18 cellular contexts compared by ENCODE assay signal in genomic region chr21:39972471-39972870, GRCh38.
DNase-seq lines count a peak whose midpoint lies in the region; ATAC-seq, FAIRE-seq and TF ChIP-seq lines count a peak whose summit lies in the region.
"Had no signal": no experiment of that assay in that cellular context is flagged by ENCODE, and none has a peak within 500 bp of the region (broad histone marks: within the 10 kb centered on the region; RNA-seq: fewer than 3 reads in every experiment).

No MANE protein-coding gene starts in this region.

- intact Hi-C loops in mucosa of descending colon (cut with DNase I, micrococcal nuclease) = no loop called here

- no peak for FAIRE-seq in small intestine (lab: Jason Lieb, UNC)
- FAIRE-seq: GM12878, GM18507, HepG2, HTR-8/SVneo had no signal

- ATAC-seq in gastroesophageal sphincter (no peak), GM19023 (IDR thresholded peaks at IDR 0.05; ENCODE audit: unreplicated experiment) (no peak), mucosa of descending colon (no peak)
- ATAC-seq: GM12878, HepG2 had no signal

- peaks cover 16% of the 10 kb centered on the region for H3K9me3 Mint-ChIP-seq in mesothelial cell of epicardium

- H3K4me1 ChIP-seq in small intestine (ENCODE audit: control insufficient read depth in 2 of 2, insufficient read depth in 1 of 2, low read depth in 1 of 2, low read length in 1 of 2) = no peaks in the 10 kb centered on the region
- H3K4me1 ChIP-seq in gastroesophageal sphincter = peaks cover 0 to 14% (median 0%) of the 10 kb centered on the region in 3 donors
- H3K4me1 ChIP-seq in mucosa of descending colon (ENCODE audit: low read depth) = no peaks in the 10 kb centered on the region

- no peaks in the 10 kb centered on the region for H3K27me3 Mint-ChIP-seq in mesothelial cell of epicardium (ENCODE audit: low read depth)

- DNase-seq in NCI-H510A treated with DMSO at 0.1 percent for 48 hours (lab: John Stamatoyannopoulos, UW) (peak; percentile 7), NCI-H510A (lab: John Stamatoyannopoulos, UW) (no peak), mesothelial cell of epicardium (ENCODE audit: low spot score in 2 of 2, unreplicated experiment in 2 of 2) (no peak), small intestine (peak; percentile 9), mucosa of descending colon (no peak)
- DNase-seq: 8988T; AML-193; CD8-positive, alpha-beta memory T cell; DMS79; GOT3; H9 had no signal

- peaks cover 25% of the 10 kb centered on the region for H3K4me1 Mint-ChIP-seq in mesothelial cell of epicardium
- H3K4me1 Mint-ChIP-seq: CD8-positive, alpha-beta memory T cell; H9 had no signal

- TF ChIP-seq CTCF in mesothelial cell of epicardium (IDR thresholded peaks at IDR 0.05; ENCODE audit: unreplicated experiment) = no peak
- TF ChIP-seq CTCF in gastroesophageal sphincter (IDR thresholded peaks at IDR 0.05) = no peak
- TF ChIP-seq CTCF in mucosa of descending colon (IDR thresholded peaks at IDR 0.05) = no peak

- H3K36me3 ChIP-seq in small intestine (ENCODE audit: control insufficient read depth in 2 of 2, insufficient read depth in 2 of 2, low read length in 2 of 2) = no peaks in the 10 kb centered on the region
- H3K36me3 ChIP-seq in gastroesophageal sphincter = no peaks in the 10 kb centered on the region
- H3K36me3 ChIP-seq in mucosa of descending colon (ENCODE audit: low read depth) = no peaks in the 10 kb centered on the region
- H3K36me3 ChIP-seq: BLaER1 had no signal

- no peak for TF ChIP-seq EP300 in gastroesophageal sphincter (IDR thresholded peaks at IDR 0.05)

- H3K9me3 ChIP-seq in small intestine (ENCODE audit: control insufficient read depth, low read depth) (no peaks in the 10 kb centered on the region), gastroesophageal sphincter (no peaks in the 10 kb centered on the region), mucosa of descending colon (no peaks in the 10 kb centered on the region)
- H3K9me3 ChIP-seq: BLaER1 had no signal

- no peak overlapping the region for H3K4me3 ChIP-seq in small intestine (ENCODE audit: low read depth in 1 of 2, low read length in 2 of 2)
- H3K4me3 ChIP-seq in gastroesophageal sphincter = no peak overlapping the region
- no peak overlapping the region for H3K4me3 ChIP-seq in mucosa of descending colon
- H3K4me3 ChIP-seq: BLaER1, GM12878 had no signal

- H3K27ac Mint-ChIP-seq in mesothelial cell of epicardium = peak overlapping the region; percentile 79
- H3K27ac Mint-ChIP-seq: CD8-positive, alpha-beta memory T cell; H9 had no signal

- H3K27ac ChIP-seq in small intestine (ENCODE audit: low read depth in 1 of 2, low read length in 1 of 2) = no peak overlapping the region
- H3K27ac ChIP-seq in gastroesophageal sphincter = no peak overlapping the region
- H3K27ac ChIP-seq: BLaER1 had no signal

- H3K4me3 Mint-ChIP-seq in mesothelial cell of epicardium = no peak overlapping the region
- H3K4me3 Mint-ChIP-seq: CD8-positive, alpha-beta memory T cell; H9 had no signal

- H3K27me3 ChIP-seq in small intestine (ENCODE audit: control insufficient read depth in 2 of 2, insufficient read depth in 2 of 2, low read length in 2 of 2) = no peaks in the 10 kb centered on the region
- no peaks in the 10 kb centered on the region for H3K27me3 ChIP-seq in gastroesophageal sphincter
- H3K27me3 ChIP-seq: BLaER1 had no signal

- 13 to 45% (median 30%) methylated on average over 4 of the region's 4 CpGs for WGBS in small intestine, 3 donors
- WGBS in gastroesophageal sphincter (ENCODE audit: low coverage in 1 of 2), 2 donors = 40 to 73% methylated on average over 1 to 4 of the region's 4 CpGs

- no peak for TF ChIP-seq POLR2A in gastroesophageal sphincter (IDR thresholded peaks at IDR 0.05)

- H3K36me3 Mint-ChIP-seq in mesothelial cell of epicardium = no peaks in the 10 kb centered on the region
- H3K36me3 Mint-ChIP-seq: CD8-positive, alpha-beta memory T cell had no signal

Comparison
In these comparisons a context has a peak if more than half of its experiments do, and no peak if none do; other contexts are left out.
1. DNase-seq: peak in NCI-H510A treated with DMSO at 0.1 percent for 48 hours (single experiment) and small intestine (single experiment); none in NCI-H510A (single experiment), mesothelial cell of epicardium (0 of 2) and mucosa of descending colon (0 of 3).